ENCODE assay signal across 13 cellular contexts in the genomic region with DNA sequence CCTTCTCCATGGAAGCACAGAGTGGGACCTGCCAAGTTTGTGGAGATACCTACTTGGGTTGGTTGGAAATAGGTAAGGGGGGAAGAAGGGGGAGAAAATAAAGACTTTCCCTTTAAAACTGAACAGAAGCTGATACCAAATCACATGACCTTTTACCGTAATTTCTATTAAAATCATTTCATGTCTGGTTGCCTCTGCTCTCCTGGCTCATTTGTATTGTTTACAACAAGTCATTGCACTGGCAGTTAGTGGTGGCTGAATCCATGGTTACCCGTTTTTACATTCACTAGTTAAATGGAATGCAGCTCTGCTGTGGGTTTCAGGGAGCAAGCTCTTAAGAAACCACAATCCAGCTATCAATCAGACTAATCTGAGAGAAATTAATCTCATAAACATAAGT.
DNase-seq lines count a peak whose midpoint lies in the region; ATAC-seq, FAIRE-seq and TF ChIP-seq lines count a peak whose summit lies in the region.
"Had no signal": no experiment of that assay in that cellular context is flagged by ENCODE, and none has a peak within 500 bp of the region (broad histone marks: within the 10 kb centered on the region; RNA-seq: fewer than 3 reads in every experiment).

No MANE protein-coding gene starts in this region.

- peaks cover 2 to 27% of the 10 kb centered on the region in 2 donors for H3K4me1 ChIP-seq in kidney (ENCODE audit: control insufficient read depth in 1 of 2, insufficient read depth in 1 of 2, low read depth in 1 of 2, low read length in 2 of 2)
- H3K4me1 ChIP-seq in stomach smooth muscle (ENCODE audit: control insufficient read depth, insufficient read depth, low read length), result peaks cover 9% of the 10 kb centered on the region
- H3K4me1 ChIP-seq: ascending aorta, uterus had no signal

- peak overlapping the region; percentile 29 to 37 for H3K27ac ChIP-seq in kidney (ENCODE audit: low read depth in 2 of 2, low read length in 2 of 2)
- H3K27ac ChIP-seq in stomach smooth muscle (ENCODE audit: low read length), result peak overlapping the region; percentile 18
- H3K27ac ChIP-seq: ascending aorta, uterus had no signal

- H3K27me3 ChIP-seq in stomach smooth muscle (ENCODE audit: control insufficient read depth in 1 of 2, insufficient read depth in 2 of 2, low read length in 2 of 2), result no peaks in the 10 kb centered on the region
- H3K27me3 ChIP-seq: ascending aorta, uterus had no signal

- no peak for FAIRE-seq in kidney (lab: Jason Lieb, UNC)

- intact Hi-C loops in kidney (cut with DNase I), result no loop called here

- no peaks in the 10 kb centered on the region for H3K9me3 ChIP-seq in kidney (ENCODE audit: control insufficient read depth in 1 of 2, low read length in 2 of 2)
- H3K9me3 ChIP-seq in stomach smooth muscle (ENCODE audit: control insufficient read depth in 2 of 2, low read length in 2 of 2), result no peaks in the 10 kb centered on the region
- H3K9me3 ChIP-seq: ascending aorta, uterus had no signal

- H3K4me3 ChIP-seq in kidney (ENCODE audit: low read length in 2 of 2) (peak overlapping the region; percentile 53 to 55), stomach smooth muscle (ENCODE audit: low read length in 2 of 2) (peak overlapping the region; percentile 42 to 66)
- H3K4me3 ChIP-seq: ascending aorta, uterus had no signal

- no peak for ATAC-seq in HG03095 (IDR thresholded peaks at IDR 0.05; ENCODE audit: unreplicated experiment)
- ATAC-seq in HG02610 (IDR thresholded peaks at IDR 0.05; ENCODE audit: unreplicated experiment), result no peak

- no peaks in the 10 kb centered on the region for H3K36me3 ChIP-seq in kidney (ENCODE audit: control insufficient read depth in 1 of 2, insufficient read depth in 2 of 2, low read length in 2 of 2)
- no peaks in the 10 kb centered on the region for H3K36me3 ChIP-seq in stomach smooth muscle (ENCODE audit: control insufficient read depth in 2 of 2, insufficient read depth in 2 of 2, low read length in 2 of 2)
- H3K36me3 ChIP-seq: ascending aorta, uterus had no signal

- H3K9ac ChIP-seq in kidney (ENCODE audit: low read length in 2 of 2) (peak overlapping the region in 1 of 2 donors; percentile 37), stomach smooth muscle (ENCODE audit: low read length in 2 of 2) (peak overlapping the region in 1 of 2 donors; percentile 24)

- TF ChIP-seq CTCF in kidney (IDR thresholded peaks at IDR 0.05; ENCODE audit: borderline replicate concordance, extremely low read depth, insufficient read depth), result no peak

- DNase-seq in NCI-H748 (lab: John Stamatoyannopoulos, UW; ENCODE audit: unreplicated experiment) (peak; percentile 9), NCI-H748 treated with DMSO at 0.1 percent for 48 hours (lab: John Stamatoyannopoulos, UW) (no peak), astrocyte of the hippocampus (ENCODE audit: low read depth, low spot score) (peak; percentile 86), kidney (no peak), AML-193 (lab: John Stamatoyannopoulos, UW) (no peak)
- DNase-seq: activated CD4-positive, alpha-beta T cell treated with anti-CD3 and anti-CD28 coated beads for 1 hour; DMS79 treated with DMSO at 0.1 percent for 48 hours; NCI-H510A treated with DMSO at 0.1 percent for 48 hours; uterus had no signal

Comparison
In these comparisons a context has a peak if more than half of its experiments do, and no peak if none do; other contexts are left out.
1. DNase-seq: peak in NCI-H748 (single experiment) and astrocyte of the hippocampus (single experiment); none in NCI-H748 treated with DMSO at 0.1 percent for 48 hours (single experiment), kidney (single experiment) and AML-193 (0 of 2).